Comparison of ENCODE assay signal across 8 cellular contexts in genomic region chr14:24231263-24232120, GRCh38.
A peak's percentile ranks its signal among the peaks of the same experiment; 100 is the strongest.
DNase-seq lines count a peak whose midpoint lies in the region; ATAC-seq lines count a peak whose summit lies in the region.

No MANE protein-coding gene starts in this region.

- peaks cover 6% of the 10 kb centered on the region for H3K36me3 Mint-ChIP-seq in activated naive CD8-positive, alpha-beta T cell
- H3K36me3 Mint-ChIP-seq in stimulated activated naive CD8-positive, alpha-beta T cell treated with anti-CD3 and anti-CD28 coated beads, Interleukin-15, Interleukin-2, amounts not matched to agents 100 ng/mL and 50 ng/mL, for 24 hours (ENCODE audit: low read depth): peaks cover 42% of the 10 kb centered on the region

- peaks cover 45% of the 10 kb centered on the region for H3K4me1 Mint-ChIP-seq in activated naive CD8-positive, alpha-beta T cell (ENCODE audit: low read depth)
- H3K4me1 Mint-ChIP-seq in stimulated activated naive CD8-positive, alpha-beta T cell treated with anti-CD3 and anti-CD28 coated beads, Interleukin-15, Interleukin-2, amounts not matched to agents 100 ng/mL and 50 ng/mL, for 24 hours (ENCODE audit: low read depth): peaks cover 63% of the 10 kb centered on the region

- peak; percentile 56 for DNase-seq in DMS 273 (lab: John Stamatoyannopoulos, UW; ENCODE audit: unreplicated experiment)
- DNase-seq in DMS 273 treated with DMSO at 0.1 percent for 48 hours (lab: John Stamatoyannopoulos, UW): no peak
- DNase-seq in NCI-H1092 treated with DMSO at 0.1 percent for 48 hours (lab: John Stamatoyannopoulos, UW): no peak

- peak overlapping the region; percentile 98 for H3K9ac ChIP-seq in iPS-20b (ENCODE audit: low read depth, low read length)

- H3K27ac Mint-ChIP-seq in activated naive CD8-positive, alpha-beta T cell: peak overlapping the region; percentile 96
- H3K27ac Mint-ChIP-seq in stimulated activated naive CD8-positive, alpha-beta T cell treated with anti-CD3 and anti-CD28 coated beads, Interleukin-15, Interleukin-2, amounts not matched to agents 100 ng/mL and 50 ng/mL, for 24 hours: peak overlapping the region; percentile 91

- H3K4me1 ChIP-seq in iPS-20b (ENCODE audit: insufficient read depth, low read length): peaks cover 5% of the 10 kb centered on the region

- H3K27ac ChIP-seq in iPS-20b (ENCODE audit: low read length): peak overlapping the region; percentile 82

- H3K4me3 ChIP-seq in iPS-20b (ENCODE audit: low read length): peak overlapping the region; percentile 90

- ATAC-seq in HG03432 (IDR thresholded peaks at IDR 0.05; ENCODE audit: unreplicated experiment): peak; percentile 4
- ATAC-seq in HG02623 (IDR thresholded peaks at IDR 0.05; ENCODE audit: unreplicated experiment): no peak

- peaks cover 28% of the 10 kb centered on the region for H3K36me3 ChIP-seq in iPS-20b (ENCODE audit: insufficient read depth, low read depth, low read length)

- H3K27me3 ChIP-seq in iPS-20b (ENCODE audit: insufficient read depth, low read length): no peaks in the 10 kb centered on the region

- peak overlapping the region; percentile 99 for H3K4me3 Mint-ChIP-seq in activated naive CD8-positive, alpha-beta T cell
- H3K4me3 Mint-ChIP-seq in stimulated activated naive CD8-positive, alpha-beta T cell treated with anti-CD3 and anti-CD28 coated beads, Interleukin-15, Interleukin-2, amounts not matched to agents 100 ng/mL and 50 ng/mL, for 24 hours: peak overlapping the region; percentile 98

- H3K9me3 Mint-ChIP-seq in activated naive CD8-positive, alpha-beta T cell (ENCODE audit: low read depth): no peaks in the 10 kb centered on the region
- H3K9me3 Mint-ChIP-seq in stimulated activated naive CD8-positive, alpha-beta T cell treated with anti-CD3 and anti-CD28 coated beads, Interleukin-15, Interleukin-2, amounts not matched to agents 100 ng/mL and 50 ng/mL, for 24 hours: no peaks in the 10 kb centered on the region

- no peaks in the 10 kb centered on the region for H3K9me3 ChIP-seq in iPS-20b (ENCODE audit: insufficient read depth, low read depth, low read length)

- no peaks in the 10 kb centered on the region for H3K27me3 Mint-ChIP-seq in activated naive CD8-positive, alpha-beta T cell
- no peaks in the 10 kb centered on the region for H3K27me3 Mint-ChIP-seq in stimulated activated naive CD8-positive, alpha-beta T cell treated with anti-CD3 and anti-CD28 coated beads, Interleukin-15, Interleukin-2, amounts not matched to agents 100 ng/mL and 50 ng/mL, for 24 hours
